ENCODE assay signal across 39 cellular contexts in genomic region chr1:153434746-153435455, GRCh38. TPM values are rescaled to one million over a fixed set of nuclear protein-coding genes. Genes with fewer than 3 reads are reported as not detected.
"Had no signal": no experiment of that assay in that cellular context is flagged by ENCODE, and none has a peak within 500 bp of the region (broad histone marks: within the 10 kb centered on the region; RNA-seq: fewer than 3 reads in every experiment).

No MANE protein-coding gene starts in this region.

- DNase-seq: activated CD4-positive, alpha-beta T cell treated with anti-CD3 and anti-CD28 coated beads for 4 hours; activated CD4-positive, alpha-beta T cell treated with anti-CD3 and anti-CD28 coated beads, Interleukin-2, amount 50 U/mL, for 4 hours; activated effector memory CD4-positive, alpha-beta T cell treated with Interleukin-2 at 50 U/mL for 16 hours; activated naive CD4-positive, alpha-beta T cell treated with Interleukin-2 at 50 U/mL for 16 hours; activated T-cell treated with anti-CD3 and anti-CD28 coated beads for 4 hours; aorta; body of pancreas; cerebellar nuclear complex; colonic mucosa; dorsolateral prefrontal cortex; foreskin keratinocyte; heart right ventricle; lower lobe of right lung; mucosa of descending colon; stimulated activated CD4-positive, alpha-beta T cell treated with anti-CD3 and anti-CD28 coated beads, Interleukin-12 subunit alpha, Interleukin-12 subunit beta, amount 100 ng/mL, for 4 hours; stimulated activated CD4-positive, alpha-beta T cell treated with anti-CD3 and anti-CD28 coated beads, Interleukin-4, amount 100 ng/mL, for 24 hours; T-helper 17 cell; T1000; uterus had no signal

- H3K9me3 ChIP-seq: body of pancreas, colonic mucosa, esophagus muscularis mucosa, heart right ventricle, lower lobe of right lung, mucosa of descending colon, thoracic aorta, uterus had no signal

- H3K4me3 Mint-ChIP-seq: activated naive CD8-positive, alpha-beta T cell; natural killer cell treated with Interleukin-12 subunit alpha and Interleukin-12 subunit beta and Interleukin-15 and Interleukin-18, amount 100 ng/mL, for 72 hours; stimulated activated effector memory CD8-positive, alpha-beta T cell treated with anti-CD3 and anti-CD28 coated beads, Interleukin-12 subunit alpha, Interleukin-12 subunit beta, amount 100 ng/mL, for 72 hours; stimulated activated naive CD8-positive, alpha-beta T cell treated with anti-CD3 and anti-CD28 coated beads, Interleukin-15, Interleukin-2, amounts not matched to agents 100 ng/mL and 50 ng/mL, for 24 hours; T-helper 17 cell; type B pancreatic cell had no signal

- ATAC-seq: body of pancreas; foreskin keratinocyte; heart right ventricle; left lobe of liver; lower lobe of right lung; mucosa of descending colon; natural killer cell treated with Interleukin-12 subunit alpha and Interleukin-12 subunit beta and Interleukin-15 and Interleukin-18, amount 100 ng/mL, for 72 hours; sciatic nerve; stimulated activated effector memory CD8-positive, alpha-beta T cell treated with anti-CD3 and anti-CD28 coated beads, Interleukin-12 subunit alpha, Interleukin-12 subunit beta, amount 100 ng/mL, for 72 hours; T-helper 17 cell had no signal

- H3K36me3 ChIP-seq: colonic mucosa, esophagus muscularis mucosa, heart right ventricle, lower lobe of right lung, thoracic aorta, uterus had no signal

- H3K9me3 Mint-ChIP-seq: natural killer cell treated with Interleukin-12 subunit alpha and Interleukin-12 subunit beta and Interleukin-15 and Interleukin-18, amount 100 ng/mL, for 72 hours; stimulated activated effector memory CD8-positive, alpha-beta T cell treated with anti-CD3 and anti-CD28 coated beads, Interleukin-12 subunit alpha, Interleukin-12 subunit beta, amount 100 ng/mL, for 72 hours; stimulated activated naive CD8-positive, alpha-beta T cell treated with anti-CD3 and anti-CD28 coated beads, Interleukin-15, Interleukin-2, amounts not matched to agents 100 ng/mL and 50 ng/mL, for 24 hours; type B pancreatic cell had no signal

- H3K4me1 Mint-ChIP-seq: stimulated activated effector memory CD8-positive, alpha-beta T cell treated with anti-CD3 and anti-CD28 coated beads, Interleukin-12 subunit alpha, Interleukin-12 subunit beta, amount 100 ng/mL, for 72 hours; T-helper 17 cell had no signal

- FAIRE-seq: endothelial cell of umbilical vein had no signal

- H3K36me3 Mint-ChIP-seq: activated naive CD8-positive, alpha-beta T cell; natural killer cell treated with Interleukin-12 subunit alpha and Interleukin-12 subunit beta and Interleukin-15 and Interleukin-18, amount 100 ng/mL, for 72 hours; stimulated activated effector memory CD8-positive, alpha-beta T cell treated with anti-CD3 and anti-CD28 coated beads, Interleukin-12 subunit alpha, Interleukin-12 subunit beta, amount 100 ng/mL, for 72 hours; type B pancreatic cell had no signal

- H3K27ac Mint-ChIP-seq: activated naive CD8-positive, alpha-beta T cell; natural killer cell treated with Interleukin-12 subunit alpha and Interleukin-12 subunit beta and Interleukin-15 and Interleukin-18, amount 100 ng/mL, for 72 hours; stimulated activated effector memory CD8-positive, alpha-beta T cell treated with anti-CD3 and anti-CD28 coated beads, Interleukin-12 subunit alpha, Interleukin-12 subunit beta, amount 100 ng/mL, for 72 hours; stimulated activated naive CD8-positive, alpha-beta T cell treated with anti-CD3 and anti-CD28 coated beads, Interleukin-15, Interleukin-2, amounts not matched to agents 100 ng/mL and 50 ng/mL, for 24 hours; T-helper 17 cell; type B pancreatic cell had no signal

- H3K27ac ChIP-seq: body of pancreas, colonic mucosa, dorsolateral prefrontal cortex, esophagus muscularis mucosa, foreskin keratinocyte, heart right ventricle, lower lobe of right lung, skin epidermis, thoracic aorta, uterus had no signal

- H3K4me3 ChIP-seq: body of pancreas, colonic mucosa, dorsolateral prefrontal cortex, esophagus muscularis mucosa, heart right ventricle, lower lobe of right lung, mucosa of descending colon, skin epidermis, thoracic aorta, uterus had no signal

- H3K27me3 ChIP-seq: body of pancreas, colonic mucosa, uterus had no signal

- H3K4me1 ChIP-seq: body of pancreas, colonic mucosa, esophagus muscularis mucosa, foreskin keratinocyte, heart right ventricle, lower lobe of right lung, uterus had no signal

RNA-seq across cellular contexts. Expression of gene S100A7A, which starts 18.6 kb away (rescaled TPM):
- total RNA-seq: aorta; body of pancreas; colonic mucosa; dorsolateral prefrontal cortex; endothelial cell of umbilical vein; esophagus muscularis mucosa; foreskin keratinocyte; glomerular endothelial cell; heart right ventricle; kidney epithelial cell; left lobe of liver; lower lobe of right lung; mesenteric fat pad; mucosa of descending colon; myocyte; natural killer cell treated with Interleukin-12 subunit alpha and Interleukin-12 subunit beta and Interleukin-15 and Interleukin-18, amount 100 ng/mL, for 72 hours; osteoblast; posterior vena cava; renal cortical epithelial cell; sciatic nerve; subcutaneous adipose tissue; T-helper 17 cell; thoracic aorta; uterus had no signal
- polyA plus RNA-seq: adipose tissue, aorta, endothelial cell of umbilical vein, foreskin keratinocyte, heart right ventricle had no signal

RNA-seq across cellular contexts. Expression of gene S100A7, which starts 25.6 kb away (rescaled TPM):
- total RNA-seq: aorta; body of pancreas; colonic mucosa; endothelial cell of umbilical vein; esophagus muscularis mucosa; foreskin keratinocyte; glomerular endothelial cell; heart right ventricle; kidney epithelial cell; left lobe of liver; lower lobe of right lung; mesenteric fat pad; mucosa of descending colon; myocyte; natural killer cell treated with Interleukin-12 subunit alpha and Interleukin-12 subunit beta and Interleukin-15 and Interleukin-18, amount 100 ng/mL, for 72 hours; osteoblast; posterior vena cava; renal cortical epithelial cell; subcutaneous adipose tissue; T-helper 17 cell; thoracic aorta had no signal
- polyA plus RNA-seq: aorta, endothelial cell of umbilical vein had no signal

RNA-seq across cellular contexts. Expression of gene S100A8, which starts 44.0 kb away (rescaled TPM):
- total RNA-seq: endothelial cell of umbilical vein, glomerular endothelial cell, kidney epithelial cell, myocyte, osteoblast, renal cortical epithelial cell had no signal
- polyA plus RNA-seq: endothelial cell of umbilical vein had no signal

RNA-seq across cellular contexts. Expression of gene S100A12, which starts 59.5 kb away (rescaled TPM):
- total RNA-seq: body of pancreas; colonic mucosa; endothelial cell of umbilical vein; foreskin keratinocyte; glomerular endothelial cell; kidney epithelial cell; myocyte; natural killer cell treated with Interleukin-12 subunit alpha and Interleukin-12 subunit beta and Interleukin-15 and Interleukin-18, amount 100 ng/mL, for 72 hours; osteoblast; renal cortical epithelial cell had no signal
- polyA plus RNA-seq: endothelial cell of umbilical vein, foreskin keratinocyte had no signal
